11 cellular contexts compared by ENCODE assay signal in the genomic region with DNA sequence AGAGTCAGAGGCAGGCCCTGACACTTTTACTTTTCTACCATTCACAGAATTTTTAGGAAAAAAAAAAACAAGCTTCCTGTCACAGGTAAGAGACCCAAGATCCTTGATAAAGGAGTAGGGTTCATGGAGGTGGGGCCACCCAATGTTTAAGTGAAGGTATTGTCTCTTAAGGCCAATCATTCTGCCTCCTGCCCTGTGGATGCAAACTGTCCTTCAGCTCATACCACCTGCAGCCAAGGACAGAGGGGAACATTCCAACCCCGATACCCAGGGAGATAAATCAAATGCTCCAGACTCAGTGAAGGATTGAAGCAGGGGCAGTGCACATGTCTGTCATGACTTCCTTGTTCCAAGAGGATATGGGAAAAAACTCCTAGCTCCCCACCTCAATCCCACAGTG. TPM values are rescaled to one million over a fixed set of nuclear protein-coding genes. Genes with fewer than 3 reads are reported as not detected.
"Had no signal": no experiment of that assay in that cellular context is flagged by ENCODE, and none has a peak within 500 bp of the region (broad histone marks: within the 10 kb centered on the region; RNA-seq: fewer than 3 reads in every experiment).

No MANE protein-coding gene starts in this region.

- ATAC-seq: HCT116, HepG2 had no signal

- H3K4me1 Mint-ChIP-seq: IgD-negative memory B cell had no signal

- H3K27ac ChIP-seq: GM23248, HL-60 had no signal

- DNase-seq: GM23248, GOT3, H7, HFFc6, KBM-7 had no signal

- H3K36me3 ChIP-seq: HAP-1 had no signal

- H3K4me1 ChIP-seq: HAP-1 had no signal

- H3K4me3 Mint-ChIP-seq: HFFc6, IgD-negative memory B cell had no signal

- H3K27ac Mint-ChIP-seq: HFFc6, IgD-negative memory B cell had no signal

- H2AFZ ChIP-seq: GM23248 had no signal

- H3K4me3 ChIP-seq: GM23248, HAP-1 had no signal

- H3K9me3 ChIP-seq: HAP-1 had no signal

- H3K36me3 Mint-ChIP-seq: IgD-negative memory B cell had no signal

- H3K9me3 Mint-ChIP-seq: IgD-negative memory B cell had no signal

RNA-seq across cellular contexts. Expression of gene TRABD2B, which starts 59.6 kb away (rescaled TPM):
- total RNA-seq: GM23248, HepG2, HFFc6, HT1080 had no signal
